Comparison of ENCODE assay signal across 23 cellular contexts in the genomic region with DNA sequence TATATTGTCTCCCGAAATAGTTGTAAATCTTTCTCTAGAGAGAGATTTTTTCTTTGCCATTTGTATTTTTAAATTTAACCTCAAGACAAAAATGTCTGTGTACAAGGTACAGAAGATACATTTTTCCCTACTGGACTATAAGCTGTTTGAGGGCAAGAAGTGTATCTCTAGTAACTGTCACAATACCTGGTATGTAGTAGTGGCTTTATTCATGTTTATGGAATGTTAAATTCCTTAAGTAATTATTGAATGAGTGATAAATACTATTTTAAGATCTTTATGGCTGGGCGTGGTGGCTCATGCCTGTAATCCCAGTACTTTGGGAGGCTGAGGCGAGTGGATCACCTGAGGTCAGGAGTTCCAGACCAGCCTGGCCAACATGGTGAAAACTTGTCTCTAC. TPM values are rescaled to one million over a fixed set of nuclear protein-coding genes. Genes with fewer than 3 reads are reported as not detected.
DNase-seq lines count a peak whose midpoint lies in the region; ATAC-seq and TF ChIP-seq lines count a peak whose summit lies in the region.
"Had no signal": no experiment of that assay in that cellular context is flagged by ENCODE, and none has a peak within 500 bp of the region (broad histone marks: within the 10 kb centered on the region; RNA-seq: fewer than 3 reads in every experiment).

No MANE protein-coding gene starts in this region.

- no peak for TF ChIP-seq CTCF in PC-3 (conservative IDR thresholded peaks at IDR 0.05; ENCODE audit: low read depth, low read length)

- no peaks in the 10 kb centered on the region for H3K27me3 ChIP-seq in PC-3 (ENCODE audit: low read length)
- no peaks in the 10 kb centered on the region for H3K27me3 ChIP-seq in skeletal muscle satellite cell (ENCODE audit: control insufficient read depth, insufficient read depth, low read length)
- H3K27me3 ChIP-seq: adrenal gland, neutrophil, tibial nerve had no signal

- no peak overlapping the region for H2AFZ ChIP-seq in PC-3 (ENCODE audit: low read length)

- DNase-seq in EH (ENCODE audit: low read depth) (peak; percentile 53), PC-3 (peak; percentile 39), epithelial cell of prostate (ENCODE audit: low read depth, low spot score) (no peak), GM19240 (ENCODE audit: insufficient read length, low spot score) (no peak), glomerular visceral epithelial cell (ENCODE audit: extremely low spot score) (no peak)
- DNase-seq: activated CD4-positive, CD25-positive, alpha-beta regulatory T cell; activated naive CD4-positive, alpha-beta T cell; adrenal gland; Caco-2; DMS53; glutamatergic neuron; islet precursor cell; left ventricle myocardium superior; NCI-H446; NCI-H748 treated with DMSO at 0.1 percent for 48 hours; psoas muscle; stimulated activated CD4-positive, alpha-beta T cell treated with anti-CD3 and anti-CD28 coated beads, Interleukin-4, amount 100 ng/mL, for 4 hours had no signal

- no TSS peak for BruUV-seq in PC-3 (replicated peaks; lab: Mats Ljungman, UMichigan)

- no peak for ATAC-seq in PC-3
- ATAC-seq in GM21367 (IDR thresholded peaks at IDR 0.05; ENCODE audit: unreplicated experiment) = no peak
- ATAC-seq: left ventricle myocardium superior, psoas muscle, sciatic nerve had no signal

- POLR2A ChIA-PET in PC-3 (lab: Charles Lee; ENCODE audit: unreplicated experiment) = no interaction called here

- no peaks in the 10 kb centered on the region for H3K79me2 ChIP-seq in PC-3 (ENCODE audit: low read length)

- peaks cover 35% of the 10 kb centered on the region for H3K4me1 ChIP-seq in PC-3 (ENCODE audit: insufficient read depth, low read length)
- peaks cover 57% of the 10 kb centered on the region for H3K4me1 ChIP-seq in skeletal muscle satellite cell (ENCODE audit: control insufficient read depth, insufficient read depth, low read length)
- H3K4me1 ChIP-seq: adrenal gland, Caco-2, psoas muscle, tibial nerve had no signal

- H3K9me3 ChIP-seq in PC-3 (ENCODE audit: low read length) (0 out of 2 replicates have a peak, but pooled peaks cover 4% of the 10 kb centered on the region), skeletal muscle satellite cell (replicated peaks; ENCODE audit: low read length) (no peaks in the 10 kb centered on the region)
- H3K9me3 ChIP-seq: adrenal gland, Caco-2, neutrophil, psoas muscle, tibial nerve had no signal

- H3K36me3 ChIP-seq in PC-3 (ENCODE audit: low read depth, low read length) = no peaks in the 10 kb centered on the region
- no peaks in the 10 kb centered on the region for H3K36me3 ChIP-seq in skeletal muscle satellite cell (ENCODE audit: insufficient read depth, low read length)
- H3K36me3 ChIP-seq: adrenal gland, neutrophil, tibial nerve had no signal

- no peaks in the 10 kb centered on the region for H3K9me2 ChIP-seq in PC-3 (replicated peaks; ENCODE audit: low read length)

- no peaks in the 10 kb centered on the region for H4K20me1 ChIP-seq in PC-3 (ENCODE audit: low read length)

- no peak overlapping the region; the same call in 1 of the 2 replicates for H3K9ac ChIP-seq in PC-3 (ENCODE audit: low read length)
- peak overlapping the region; percentile 84 for H3K9ac ChIP-seq in skeletal muscle satellite cell (ENCODE audit: low read depth, low read length)

- intact Hi-C loops in PC-3 (cut with micrococcal nuclease) = loop anchor here (2.0 kb wide), 1 partner anchor 62 kb away; no protein-coding TSS in a partner anchor

- H3K4me3 ChIP-seq in PC-3 (ENCODE audit: low read length) = no peak overlapping the region
- H3K4me3 ChIP-seq in skeletal muscle satellite cell (ENCODE audit: low read length) = no peak overlapping the region
- H3K4me3 ChIP-seq: adrenal gland, psoas muscle, tibial nerve had no signal

- H3K27ac ChIP-seq in PC-3 (ENCODE audit: low read length) (peak overlapping the region; percentile 91), epithelial cell of prostate (peak overlapping the region; percentile 99)
- H3K27ac ChIP-seq: adrenal gland, C4-2B, neutrophil, psoas muscle, tibial nerve had no signal

- no peak overlapping the region for H3K4me2 ChIP-seq in PC-3 (ENCODE audit: low read length)
- H3K4me2 ChIP-seq in skeletal muscle satellite cell (ENCODE audit: low read length) = no peak overlapping the region

- no peaks in the 10 kb centered on the region for H3F3A ChIP-seq in PC-3 (ENCODE audit: low read length, unreplicated experiment)

- CTCF ChIA-PET in PC-3 (lab: Charles Lee) = no interaction called here

RNA-seq across cellular contexts. Expression of a gene that starts 24.4 kb away (rescaled TPM):
- 20.7 and 23.9 TPM in 2 replicates for total RNA-seq in PC-3 (2014; rRNA removed)
- 48.3 and 56.0 TPM in 2 replicates for total RNA-seq in skeletal muscle satellite cell (2012; rRNA removed)

Comparison
In these comparisons a context has a peak if more than half of its experiments do, and no peak if none do; other contexts are left out.
1. DNase-seq: peak in EH (single experiment) and PC-3 (single experiment); none in epithelial cell of prostate (single experiment), GM19240 (single experiment) and glomerular visceral epithelial cell (single experiment).